ENCODE assay signal across 20 cellular contexts in the genomic region with DNA sequence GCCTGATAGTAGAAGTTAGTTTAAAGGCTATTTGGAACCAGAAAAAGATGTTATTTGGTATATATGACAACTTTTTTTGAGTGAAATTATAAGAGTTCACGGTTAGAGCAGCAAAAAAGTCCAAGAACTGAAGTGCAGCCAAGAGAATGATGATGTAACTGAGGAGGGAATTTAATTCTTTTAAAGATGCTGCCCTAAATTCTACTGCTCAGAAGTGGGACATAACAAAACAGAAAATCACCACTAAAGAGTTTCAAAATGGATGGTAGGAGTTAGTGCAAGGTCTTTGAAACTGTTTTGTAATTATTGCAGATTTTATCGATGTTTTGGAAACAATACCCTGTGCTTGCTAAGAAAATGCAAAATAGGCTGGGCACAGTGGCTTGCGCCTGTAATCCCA. TPM values are rescaled to one million over a fixed set of nuclear protein-coding genes. Genes with fewer than 3 reads are reported as not detected.
A peak's percentile ranks its signal among the peaks of the same experiment; 100 is the strongest.
DNase-seq lines count a peak whose midpoint lies in the region; ATAC-seq and TF ChIP-seq lines count a peak whose summit lies in the region.
"Had no signal": no experiment of that assay in that cellular context is flagged by ENCODE, and none has a peak within 500 bp of the region (broad histone marks: within the 10 kb centered on the region; RNA-seq: fewer than 3 reads in every experiment).

No MANE protein-coding gene starts in this region.

- peaks cover 16% of the 10 kb centered on the region for H3K4me1 ChIP-seq in CD4-positive, CD25-positive, alpha-beta regulatory T cell (ENCODE audit: control insufficient read depth, insufficient read depth, low read length, poor library complexity, severe bottlenecking)
- peaks cover 26% of the 10 kb centered on the region for H3K4me1 ChIP-seq in osteoblast (ENCODE audit: insufficient read depth, low read length)

- no peaks in the 10 kb centered on the region for H3K36me3 Mint-ChIP-seq in CD4-positive, CD25-positive, alpha-beta regulatory T cell
- H3K36me3 Mint-ChIP-seq in activated T-helper 1 cell treated with anti-CD3 and anti-CD28 coated beads, Interleukin-12 subunit alpha, Interleukin-12 subunit beta, Interleukin-2, Interleukin-4 antibody, amounts not matched to agents 30 ng/mL and 10 ng/mL and 1 ng/mL, durations not matched to agents 14 hours and 24 hours and 36 hours (ENCODE audit: low read depth): peaks cover 7% of the 10 kb centered on the region
- H3K36me3 Mint-ChIP-seq: natural killer cell treated with Interleukin-12 subunit alpha and Interleukin-12 subunit beta and Interleukin-15 and Interleukin-18, amount 100 ng/mL, for 72 hours; T-cell had no signal

- peaks cover 43% of the 10 kb centered on the region for H4K20me1 ChIP-seq in osteoblast (ENCODE audit: insufficient read depth, low read length)

- H3K27me3 ChIP-seq in CD4-positive, CD25-positive, alpha-beta regulatory T cell (ENCODE audit: control insufficient read depth, insufficient read depth, low read length): no peaks in the 10 kb centered on the region
- H3K27me3 ChIP-seq in osteoblast (ENCODE audit: insufficient read depth, low read length): no peaks in the 10 kb centered on the region
- H3K27me3 ChIP-seq in MG63: no peaks in the 10 kb centered on the region
- H3K27me3 ChIP-seq: BLaER1 treated with 17β-estradiol and CSF1 and Interleukin-3, amounts not matched to agents 10 nM and 100 nM; esophagus squamous epithelium; left lung; right lobe of liver; upper lobe of left lung had no signal

- peak overlapping the region; percentile 29 for H3K4me2 ChIP-seq in osteoblast (ENCODE audit: insufficient read depth, low read length)

- H2AFZ ChIP-seq in osteoblast (ENCODE audit: low read length): no peak overlapping the region

- DNase-seq in CD4-positive, CD25-positive, alpha-beta regulatory T cell: no peak
- DNase-seq in RWPE1 (ENCODE audit: low spot score) (no peak), fibroblast of gingiva (ENCODE audit: low read depth) (peak; percentile 25), osteoblast (ENCODE audit: insufficient read length, low spot score, missing footprints) (peak; percentile 78), MG63 (no peak), Ammon's horn (ENCODE audit: low spot score) (no peak)
- DNase-seq in activated T-helper 1 cell treated with anti-CD3 and anti-CD28 coated beads, Interleukin-12 subunit alpha, Interleukin-12 subunit beta, Interleukin-2, Interleukin-4 antibody, amounts not matched to agents 30 ng/mL and 10 ng/mL and 1 ng/mL, durations not matched to agents 14 hours and 24 hours and 36 hours (ENCODE audit: low spot score): no peak
- DNase-seq: activated CD4-positive, CD25-positive, alpha-beta regulatory T cell; DMS53; esophagus squamous epithelium; H7; left lung; right lobe of liver; stimulated activated CD4-positive, alpha-beta T cell treated with anti-CD3 and anti-CD28 coated beads, Interleukin-4, amount 100 ng/mL, for 24 hours; T-cell; upper lobe of left lung had no signal

- no peak overlapping the region for H3K4me3 ChIP-seq in CD4-positive, CD25-positive, alpha-beta regulatory T cell (ENCODE audit: low read depth, low read length)
- H3K4me3 ChIP-seq in osteoblast (ENCODE audit: insufficient read depth, low read length) (no peak overlapping the region), MG63 (no peak overlapping the region)
- H3K4me3 ChIP-seq: BLaER1 treated with 17β-estradiol and CSF1 and Interleukin-3, amounts not matched to agents 10 nM and 100 nM; coronary artery; esophagus squamous epithelium; left lung; right lobe of liver; upper lobe of left lung had no signal

- H3K4me1 Mint-ChIP-seq in CD4-positive, CD25-positive, alpha-beta regulatory T cell: peaks cover 24 to 65% (median 45%) of the 10 kb centered on the region in 4 donors
- peaks cover 26% of the 10 kb centered on the region for H3K4me1 Mint-ChIP-seq in activated T-helper 1 cell treated with anti-CD3 and anti-CD28 coated beads, Interleukin-12 subunit alpha, Interleukin-12 subunit beta, Interleukin-2, Interleukin-4 antibody, amounts not matched to agents 30 ng/mL and 10 ng/mL and 1 ng/mL, durations not matched to agents 14 hours and 24 hours and 36 hours (ENCODE audit: low read depth)

- no peak for ATAC-seq in CD4-positive, CD25-positive, alpha-beta regulatory T cell (ENCODE audit: low read depth in 2 of 2)
- ATAC-seq: HepG2; left lung; natural killer cell treated with Interleukin-12 subunit alpha and Interleukin-12 subunit beta and Interleukin-15 and Interleukin-18, amount 100 ng/mL, for 72 hours; right lobe of liver; T-cell had no signal

- H3K27ac ChIP-seq in CD4-positive, CD25-positive, alpha-beta regulatory T cell (ENCODE audit: insufficient read depth, low read length, poor library complexity, severe bottlenecking): no peak overlapping the region
- 0 out of 2 replicates have a peak overlapping the region, but pooled peaks have one; percentile 32 for H3K27ac ChIP-seq in RWPE1
- H3K27ac ChIP-seq in osteoblast (ENCODE audit: low read depth, low read length): no peak overlapping the region
- H3K27ac ChIP-seq: left lung, right lobe of liver, upper lobe of left lung had no signal

- H3K79me2 ChIP-seq in osteoblast (ENCODE audit: insufficient read depth, low read length): peaks cover 95% of the 10 kb centered on the region

- peak overlapping the region in 1 of 4 donors; percentile 26 for H3K4me3 Mint-ChIP-seq in CD4-positive, CD25-positive, alpha-beta regulatory T cell
- no peak overlapping the region for H3K4me3 Mint-ChIP-seq in activated T-helper 1 cell treated with anti-CD3 and anti-CD28 coated beads, Interleukin-12 subunit alpha, Interleukin-12 subunit beta, Interleukin-2, Interleukin-4 antibody, amounts not matched to agents 30 ng/mL and 10 ng/mL and 1 ng/mL, durations not matched to agents 14 hours and 24 hours and 36 hours
- H3K4me3 Mint-ChIP-seq: natural killer cell treated with Interleukin-12 subunit alpha and Interleukin-12 subunit beta and Interleukin-15 and Interleukin-18, amount 100 ng/mL, for 72 hours; T-cell had no signal

- H3K9me3 Mint-ChIP-seq in CD4-positive, CD25-positive, alpha-beta regulatory T cell: no peaks in the 10 kb centered on the region
- H3K9me3 Mint-ChIP-seq in activated T-helper 1 cell treated with anti-CD3 and anti-CD28 coated beads, Interleukin-12 subunit alpha, Interleukin-12 subunit beta, Interleukin-2, Interleukin-4 antibody, amounts not matched to agents 30 ng/mL and 10 ng/mL and 1 ng/mL, durations not matched to agents 14 hours and 24 hours and 36 hours: no peaks in the 10 kb centered on the region
- H3K9me3 Mint-ChIP-seq: natural killer cell treated with Interleukin-12 subunit alpha and Interleukin-12 subunit beta and Interleukin-15 and Interleukin-18, amount 100 ng/mL, for 72 hours; T-cell had no signal

- H3K27ac Mint-ChIP-seq in CD4-positive, CD25-positive, alpha-beta regulatory T cell: peak overlapping the region; percentile 3 to 11 (median 8)
- H3K27ac Mint-ChIP-seq in activated T-helper 1 cell treated with anti-CD3 and anti-CD28 coated beads, Interleukin-12 subunit alpha, Interleukin-12 subunit beta, Interleukin-2, Interleukin-4 antibody, amounts not matched to agents 30 ng/mL and 10 ng/mL and 1 ng/mL, durations not matched to agents 14 hours and 24 hours and 36 hours: no peak overlapping the region
- H3K27ac Mint-ChIP-seq: natural killer cell treated with Interleukin-12 subunit alpha and Interleukin-12 subunit beta and Interleukin-15 and Interleukin-18, amount 100 ng/mL, for 72 hours had no signal

- POLR2A ChIA-PET in RWPE1 (lab: Yijun Ruan, JAX; ENCODE audit: low non-redundant PET): no interaction called here

- CTCF ChIA-PET in RWPE1 (lab: Yijun Ruan, JAX): no interaction called here

- H3K9me3 ChIP-seq in CD4-positive, CD25-positive, alpha-beta regulatory T cell (ENCODE audit: control insufficient read depth in 2 of 2, low read length in 2 of 2): no peaks in the 10 kb centered on the region
- H3K9me3 ChIP-seq in osteoblast (ENCODE audit: low read depth, low read length) (no peaks in the 10 kb centered on the region), MG63 (no peaks in the 10 kb centered on the region; the same call in 1 of the 2 replicates)
- H3K9me3 ChIP-seq: BLaER1 treated with 17β-estradiol and CSF1 and Interleukin-3, amounts not matched to agents 10 nM and 100 nM; esophagus squamous epithelium; left lung; right lobe of liver; upper lobe of left lung had no signal

- intact Hi-C loops in activated T-helper 1 cell treated with anti-CD3 and anti-CD28 coated beads, Interleukin-12 subunit alpha, Interleukin-12 subunit beta, Interleukin-2, Interleukin-4 antibody, amounts not matched to agents 30 ng/mL and 10 ng/mL and 1 ng/mL, durations not matched to agents 14 hours and 24 hours and 36 hours (cut with micrococcal nuclease): no loop called here

- no peak for TF ChIP-seq CTCF in RWPE1 (conservative IDR thresholded peaks at IDR 0.05; ENCODE audit: low read depth)
- TF ChIP-seq CTCF in osteoblast (IDR thresholded peaks at IDR 0.05; ENCODE audit: extremely low read depth, low read depth, low read length): no peak

- no peaks in the 10 kb centered on the region for H3K36me3 ChIP-seq in CD4-positive, CD25-positive, alpha-beta regulatory T cell (ENCODE audit: control insufficient read depth, insufficient read depth, low read length)
- H3K36me3 ChIP-seq in osteoblast (ENCODE audit: insufficient read depth, low read length): no peaks in the 10 kb centered on the region
- 0 out of 2 replicates have a peak, but pooled peaks cover 2% of the 10 kb centered on the region for H3K36me3 ChIP-seq in MG63
- H3K36me3 ChIP-seq: esophagus squamous epithelium, left lung, right lobe of liver, upper lobe of left lung had no signal

- no peaks in the 10 kb centered on the region for H3K27me3 Mint-ChIP-seq in CD4-positive, CD25-positive, alpha-beta regulatory T cell
- H3K27me3 Mint-ChIP-seq in activated T-helper 1 cell treated with anti-CD3 and anti-CD28 coated beads, Interleukin-12 subunit alpha, Interleukin-12 subunit beta, Interleukin-2, Interleukin-4 antibody, amounts not matched to agents 30 ng/mL and 10 ng/mL and 1 ng/mL, durations not matched to agents 14 hours and 24 hours and 36 hours (ENCODE audit: insufficient read depth): no peaks in the 10 kb centered on the region
- H3K27me3 Mint-ChIP-seq: natural killer cell treated with Interleukin-12 subunit alpha and Interleukin-12 subunit beta and Interleukin-15 and Interleukin-18, amount 100 ng/mL, for 72 hours; T-cell had no signal

RNA-seq across cellular contexts. Expression of a gene that starts 6.5 kb away (rescaled TPM):
- total RNA-seq in CD4-positive, CD25-positive, alpha-beta regulatory T cell: 36.9 TPM
- polyA plus RNA-seq in CD4-positive, CD25-positive, alpha-beta regulatory T cell: 1 to 10 TPM; 6.5 to 8.0 (median 7.7) TPM
- 30.6 and 31.5 TPM in 2 replicates for total RNA-seq in osteoblast
- 6.9 and 15.0 TPM in 2 replicates for total RNA-seq in MG63 (2014; rRNA removed; shearing (Covaris generic); ENCODE audit: low replicate concordance)
- 16.2 and 16.5 TPM in 2 replicates for total RNA-seq in activated T-helper 1 cell treated with anti-CD3 and anti-CD28 coated beads, Interleukin-12 subunit alpha, Interleukin-12 subunit beta, Interleukin-2, Interleukin-4 antibody, amounts not matched to agents 30 ng/mL and 10 ng/mL and 1 ng/mL, durations not matched to agents 14 hours and 24 hours and 36 hours

Comparison
In these comparisons a context has a peak if more than half of its experiments do, and no peak if none do; other contexts are left out.
1. DNase-seq: peak in fibroblast of gingiva (single experiment) and osteoblast (single experiment); none in CD4-positive, CD25-positive, alpha-beta regulatory T cell (0 of 3), RWPE1 (single experiment), MG63 (single experiment), Ammon's horn (single experiment) and activated T-helper 1 cell treated with anti-CD3 and anti-CD28 coated beads, Interleukin-12 subunit alpha, Interleukin-12 subunit beta, Interleukin-2, Interleukin-4 antibody, amounts not matched to agents 30 ng/mL and 10 ng/mL and 1 ng/mL, durations not matched to agents 14 hours and 24 hours and 36 hours (single experiment).